ENCODE assay signal across 23 cellular contexts in the genomic region with DNA sequence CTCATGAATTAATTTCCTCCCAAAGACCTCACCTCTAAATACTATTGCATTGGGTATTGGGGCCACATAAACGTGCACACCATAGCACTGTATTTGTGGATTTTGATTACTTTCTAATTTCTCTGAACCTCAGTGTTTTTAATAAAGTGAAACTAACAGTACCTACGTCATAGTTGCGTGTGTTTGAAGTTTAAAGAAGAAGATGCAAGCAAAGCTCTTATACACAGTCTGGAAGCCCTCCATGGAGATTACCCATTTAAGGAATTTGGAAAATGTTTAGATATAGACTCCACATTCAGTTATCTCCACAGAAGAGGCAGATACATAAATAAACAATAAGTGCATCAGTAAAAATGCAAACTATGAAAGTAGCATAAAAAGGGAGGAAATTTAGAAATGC.
"Had no signal": no experiment of that assay in that cellular context is flagged by ENCODE, and none has a peak within 500 bp of the region (broad histone marks: within the 10 kb centered on the region; RNA-seq: fewer than 3 reads in every experiment).

No MANE protein-coding gene starts in this region.

- H3K27ac ChIP-seq: colonic mucosa, PC-9, SK-N-MC had no signal

- H3K36me3 ChIP-seq: colonic mucosa, MG63 had no signal

- ATAC-seq: activated CD8-positive, alpha-beta memory T cell treated with anti-CD3 and anti-CD28 coated beads, Interleukin-2, amount 10 ng/mL, durations not matched to agents 7 days and 5 days; activated naive CD4-positive, alpha-beta T cell treated with anti-CD3 and anti-CD28 coated beads, Interleukin-2, amount 50 U/mL, for 72 hours had no signal

- H3K27me3 ChIP-seq: colonic mucosa, MG63 had no signal

- H3K9me3 ChIP-seq: colonic mucosa, MG63 had no signal

- H2AFZ ChIP-seq: PC-9 had no signal

- H3K4me3 ChIP-seq: colonic mucosa, MG63, PC-9, SK-N-MC had no signal

- H3K4me2 ChIP-seq: PC-9 had no signal

- H3K4me1 ChIP-seq: colonic mucosa had no signal

- DNase-seq: activated CD4-positive, alpha-beta T cell treated with anti-CD3 and anti-CD28 coated beads for 1 hour; activated CD4-positive, alpha-beta T cell treated with anti-CD3 and anti-CD28 coated beads, Interleukin-2, amount 10 ng/mL, durations not matched to agents 24 days and 14 days; activated CD4-positive, alpha-beta T cell treated with anti-CD3 and anti-CD28 coated beads, Interleukin-2, amount 50 U/mL, for 48 hours; activated CD8-positive, alpha-beta memory T cell treated with anti-CD3 and anti-CD28 coated beads, Interleukin-2, amount 10 ng/mL, durations not matched to agents 7 days and 5 days; activated effector memory CD4-positive, alpha-beta T cell treated with Interleukin-2 at 50 U/mL for 16 hours; activated naive CD4-positive, alpha-beta T cell; activated T-cell treated with anti-CD3 and anti-CD28 coated beads, Interleukin-2, amount 50 U/mL, for 24 hours; cerebellar nuclear complex; colonic mucosa; MG63; MV-4-11; NCI-H1092 treated with DMSO at 0.1 percent for 48 hours; NCI-H1417 treated with DMSO at 0.1 percent for 48 hours; NCI-H1694; NCI-H2029; NCI-H2107; NCI-H2171 treated with DMSO at 0.1 percent for 48 hours; NCI-H226; NCI-H526; PC-9; SHP77 treated with DMSO at 0.1 percent for 48 hours had no signal
